Comparison of ENCODE assay signal across 11 cellular contexts in the genomic region with DNA sequence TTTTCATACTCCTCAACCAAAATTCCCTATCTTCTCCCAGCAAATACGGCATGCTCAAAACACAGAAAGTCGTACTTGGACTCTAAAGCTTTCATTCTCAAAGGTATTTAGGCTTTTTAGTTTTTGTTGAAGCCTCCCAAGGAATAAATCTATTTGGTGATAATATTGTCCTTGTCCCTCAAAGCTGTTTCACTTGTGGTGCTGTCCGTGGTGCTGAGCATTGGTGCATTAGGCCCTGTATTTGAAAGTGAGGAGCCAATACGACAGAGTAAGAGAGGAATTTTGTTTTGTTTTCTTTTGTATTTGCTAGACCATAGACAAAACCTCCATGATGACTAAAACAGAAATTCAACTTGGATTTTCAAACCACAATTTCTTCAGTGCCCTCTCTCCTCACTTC. TPM values are rescaled to one million over a fixed set of nuclear protein-coding genes. Genes with fewer than 3 reads are reported as not detected.
DNase-seq lines count a peak whose midpoint lies in the region; ATAC-seq and TF ChIP-seq lines count a peak whose summit lies in the region.
"Had no signal": no experiment of that assay in that cellular context is flagged by ENCODE, and none has a peak within 500 bp of the region (broad histone marks: within the 10 kb centered on the region; RNA-seq: fewer than 3 reads in every experiment).

No MANE protein-coding gene starts in this region.

- no peaks in the 10 kb centered on the region for H3K4me1 Mint-ChIP-seq in activated naive CD4-positive, alpha-beta T cell treated with anti-CD3 and anti-CD28 coated beads, Interleukin-2, amount 10 ng/mL, durations not matched to agents 7 days and 5 days

- DNase-seq in EH (ENCODE audit: low read depth) (peak; percentile 47), left kidney (ENCODE audit: low read depth, low spot score) (peak; percentile 86), osteoblast (ENCODE audit: insufficient read length, low spot score, missing footprints) (no peak)
- peak; percentile 66 for DNase-seq in activated naive CD4-positive, alpha-beta T cell treated with anti-CD3 and anti-CD28 coated beads, Interleukin-2, amount 10 ng/mL, durations not matched to agents 7 days and 5 days
- DNase-seq: NCI-H1417 treated with DMSO at 0.1 percent for 48 hours had no signal

- TF ChIP-seq RAD21 in Ishikawa (IDR thresholded peaks at IDR 0.05; ENCODE audit: low read depth), result no peak

- no peak for ATAC-seq in HG02981 (IDR thresholded peaks at IDR 0.05; ENCODE audit: unreplicated experiment)
- no peak for ATAC-seq in HG03159 (IDR thresholded peaks at IDR 0.05; ENCODE audit: unreplicated experiment)
- no peak for ATAC-seq in GM19463 (IDR thresholded peaks at IDR 0.05; ENCODE audit: unreplicated experiment)
- ATAC-seq: naive thymus-derived CD4-positive, alpha-beta T cell had no signal

- no peaks in the 10 kb centered on the region for H3K79me2 ChIP-seq in osteoblast (ENCODE audit: insufficient read depth, low read length)

- CTCF ChIA-PET in activated naive CD4-positive, alpha-beta T cell treated with anti-CD3 and anti-CD28 coated beads, Interleukin-2, amount 10 ng/mL, durations not matched to agents 7 days and 5 days (lab: Charles Lee), result no interaction called here

- H3K9me3 Mint-ChIP-seq in activated naive CD4-positive, alpha-beta T cell treated with anti-CD3 and anti-CD28 coated beads, Interleukin-2, amount 10 ng/mL, durations not matched to agents 7 days and 5 days, result no peaks in the 10 kb centered on the region

- H3K27ac ChIP-seq in osteoblast (ENCODE audit: low read depth, low read length), result no peak overlapping the region

- H3K27me3 Mint-ChIP-seq in activated naive CD4-positive, alpha-beta T cell treated with anti-CD3 and anti-CD28 coated beads, Interleukin-2, amount 10 ng/mL, durations not matched to agents 7 days and 5 days, result no peaks in the 10 kb centered on the region

- no peaks in the 10 kb centered on the region for H3K4me1 ChIP-seq in osteoblast (ENCODE audit: insufficient read depth, low read length)
- H3K4me1 ChIP-seq: HAP-1 had no signal

- no peak overlapping the region for H3K4me3 ChIP-seq in osteoblast (ENCODE audit: insufficient read depth, low read length)
- H3K4me3 ChIP-seq: HAP-1 had no signal

- no peak overlapping the region for H3K4me3 Mint-ChIP-seq in activated naive CD4-positive, alpha-beta T cell treated with anti-CD3 and anti-CD28 coated beads, Interleukin-2, amount 10 ng/mL, durations not matched to agents 7 days and 5 days
- H3K4me3 Mint-ChIP-seq: naive thymus-derived CD4-positive, alpha-beta T cell had no signal

- no peak for TF ChIP-seq CTCF in osteoblast (IDR thresholded peaks at IDR 0.05; ENCODE audit: extremely low read depth, low read depth, low read length)

- no peaks in the 10 kb centered on the region for H3K36me3 Mint-ChIP-seq in activated naive CD4-positive, alpha-beta T cell treated with anti-CD3 and anti-CD28 coated beads, Interleukin-2, amount 10 ng/mL, durations not matched to agents 7 days and 5 days

- H3K36me3 ChIP-seq in osteoblast (ENCODE audit: insufficient read depth, low read length), result no peaks in the 10 kb centered on the region
- H3K36me3 ChIP-seq: HAP-1 had no signal

- no peak overlapping the region for H3K27ac Mint-ChIP-seq in activated naive CD4-positive, alpha-beta T cell treated with anti-CD3 and anti-CD28 coated beads, Interleukin-2, amount 10 ng/mL, durations not matched to agents 7 days and 5 days
- H3K27ac Mint-ChIP-seq: naive thymus-derived CD4-positive, alpha-beta T cell had no signal

- TF ChIP-seq EP300 in Ishikawa (IDR thresholded peaks at IDR 0.05; ENCODE audit: borderline replicate concordance), result no peak

- H3K27me3 ChIP-seq in osteoblast (ENCODE audit: insufficient read depth, low read length), result no peaks in the 10 kb centered on the region

- H4K20me1 ChIP-seq in osteoblast (ENCODE audit: insufficient read depth, low read length), result peaks cover 3% of the 10 kb centered on the region

- no peak overlapping the region for H2AFZ ChIP-seq in osteoblast (ENCODE audit: low read length)

- H3K4me2 ChIP-seq in osteoblast (ENCODE audit: insufficient read depth, low read length), result no peak overlapping the region

- H3K9me3 ChIP-seq in osteoblast (ENCODE audit: low read depth, low read length), result no peaks in the 10 kb centered on the region
- H3K9me3 ChIP-seq: HAP-1 had no signal

TF ChIP-seq in Ishikawa, 13 proteins besides CTCF, POLR2A, EP300 and RAD21:
- TF ChIP-seq, protein P1, sequence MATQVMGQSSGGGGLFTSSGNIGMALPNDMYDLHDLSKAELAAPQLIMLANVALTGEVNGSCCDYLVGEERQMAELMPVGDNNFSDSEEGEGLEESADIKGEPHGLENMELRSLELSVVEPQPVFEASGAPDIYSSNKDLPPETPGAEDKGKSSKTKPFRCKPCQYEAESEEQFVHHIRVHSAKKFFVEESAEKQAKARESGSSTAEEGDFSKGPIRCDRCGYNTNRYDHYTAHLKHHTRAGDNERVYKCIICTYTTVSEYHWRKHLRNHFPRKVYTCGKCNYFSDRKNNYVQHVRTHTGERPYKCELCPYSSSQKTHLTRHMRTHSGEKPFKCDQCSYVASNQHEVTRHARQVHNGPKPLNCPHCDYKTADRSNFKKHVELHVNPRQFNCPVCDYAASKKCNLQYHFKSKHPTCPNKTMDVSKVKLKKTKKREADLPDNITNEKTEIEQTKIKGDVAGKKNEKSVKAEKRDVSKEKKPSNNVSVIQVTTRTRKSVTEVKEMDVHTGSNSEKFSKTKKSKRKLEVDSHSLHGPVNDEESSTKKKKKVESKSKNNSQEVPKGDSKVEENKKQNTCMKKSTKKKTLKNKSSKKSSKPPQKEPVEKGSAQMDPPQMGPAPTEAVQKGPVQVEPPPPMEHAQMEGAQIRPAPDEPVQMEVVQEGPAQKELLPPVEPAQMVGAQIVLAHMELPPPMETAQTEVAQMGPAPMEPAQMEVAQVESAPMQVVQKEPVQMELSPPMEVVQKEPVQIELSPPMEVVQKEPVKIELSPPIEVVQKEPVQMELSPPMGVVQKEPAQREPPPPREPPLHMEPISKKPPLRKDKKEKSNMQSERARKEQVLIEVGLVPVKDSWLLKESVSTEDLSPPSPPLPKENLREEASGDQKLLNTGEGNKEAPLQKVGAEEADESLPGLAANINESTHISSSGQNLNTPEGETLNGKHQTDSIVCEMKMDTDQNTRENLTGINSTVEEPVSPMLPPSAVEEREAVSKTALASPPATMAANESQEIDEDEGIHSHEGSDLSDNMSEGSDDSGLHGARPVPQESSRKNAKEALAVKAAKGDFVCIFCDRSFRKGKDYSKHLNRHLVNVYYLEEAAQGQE (IDR thresholded peaks at IDR 0.05; ENCODE audit: low read depth), result peak; percentile 95
- TF ChIP-seq CEBPB (IDR thresholded peaks at IDR 0.05), result no peak
- TF ChIP-seq TEAD4 (IDR thresholded peaks at IDR 0.05), result no peak
- TF ChIP-seq, protein P2, sequence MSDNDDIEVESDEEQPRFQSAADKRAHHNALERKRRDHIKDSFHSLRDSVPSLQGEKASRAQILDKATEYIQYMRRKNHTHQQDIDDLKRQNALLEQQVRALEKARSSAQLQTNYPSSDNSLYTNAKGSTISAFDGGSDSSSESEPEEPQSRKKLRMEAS (IDR thresholded peaks at IDR 0.05), result no peak
- no peak for TF ChIP-seq EGR1 (IDR thresholded peaks at IDR 0.05)
- no peak for TF ChIP-seq FOXM1 (IDR thresholded peaks at IDR 0.05; ENCODE audit: borderline replicate concordance, low read depth)
- TF ChIP-seq NFIC (IDR thresholded peaks at IDR 0.05), result no peak
- TF ChIP-seq CREB1 (IDR thresholded peaks at IDR 0.05; ENCODE audit: low read depth), result no peak

RNA-seq across cellular contexts. Expression of gene LGALS13, which starts 3.2 kb away (rescaled TPM):
- total RNA-seq in osteoblast, result not detected in 2 replicates
- total RNA-seq: naive thymus-derived CD4-positive, alpha-beta T cell had no signal

RNA-seq across cellular contexts. Expression of gene LGALS16, which starts 56.6 kb away (rescaled TPM):
- not detected in 2 replicates for total RNA-seq in osteoblast
- total RNA-seq: naive thymus-derived CD4-positive, alpha-beta T cell had no signal

RNA-seq across cellular contexts. Expression of gene EID2, which starts 59.2 kb away (rescaled TPM):
- total RNA-seq in osteoblast, result 8.3 TPM in 2 replicates
